Comparison of ENCODE assay signal across 10 cellular contexts in the genomic region with DNA sequence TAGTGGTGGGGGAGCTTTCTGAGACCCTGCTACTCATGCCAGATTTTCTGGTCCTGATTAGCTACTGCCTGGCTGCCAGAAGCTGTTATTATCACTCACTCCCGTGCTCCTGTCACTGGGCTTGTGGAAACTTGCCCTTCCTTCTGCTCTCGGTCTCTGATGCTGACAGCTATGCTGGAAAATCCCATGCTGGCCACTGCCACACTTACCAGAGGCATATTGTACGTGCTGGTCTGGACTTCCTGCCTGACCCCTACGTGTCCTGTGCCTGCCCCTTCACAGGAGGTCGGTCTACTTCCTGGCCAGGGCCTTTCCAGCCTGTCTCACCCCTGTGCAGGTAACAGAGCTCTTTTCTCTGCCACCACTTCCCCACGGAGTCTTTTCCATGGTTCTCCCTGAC.
DNase-seq lines count a peak whose midpoint lies in the region; ATAC-seq, FAIRE-seq and TF ChIP-seq lines count a peak whose summit lies in the region.
"Had no signal": no experiment of that assay in that cellular context is flagged by ENCODE, and none has a peak within 500 bp of the region (broad histone marks: within the 10 kb centered on the region; RNA-seq: fewer than 3 reads in every experiment).

No MANE protein-coding gene starts in this region.

- no peaks in the 10 kb centered on the region for H3K27me3 Mint-ChIP-seq in activated CD8-positive, alpha-beta T cell treated with anti-CD3 and anti-CD28 coated beads, Interleukin-2, amount 10 ng/mL, durations not matched to agents 7 days and 5 days (ENCODE audit: low read depth)
- H3K27me3 Mint-ChIP-seq in activated CD4-positive, alpha-beta memory T cell treated with anti-CD3 and anti-CD28 coated beads for 36 hours, result no peaks in the 10 kb centered on the region
- no peaks in the 10 kb centered on the region for H3K27me3 Mint-ChIP-seq in activated CD4-positive, alpha-beta memory T cell treated with anti-CD3 and anti-CD28 coated beads, Interleukin-2, amount 10 ng/mL, durations not matched to agents 7 days and 5 days
- H3K27me3 Mint-ChIP-seq: brain had no signal

- no peak overlapping the region for H3K4me3 ChIP-seq in fibroblast of lung (replicated peaks in 1 of 4; ENCODE audit: control extremely low read depth in 1 of 4, insufficient read depth in 1 of 4, low read depth in 3 of 4, low read length in 4 of 4)
- no peak overlapping the region for H3K4me3 ChIP-seq in psoas muscle

- no peaks in the 10 kb centered on the region for H3K9me3 Mint-ChIP-seq in activated CD8-positive, alpha-beta T cell treated with anti-CD3 and anti-CD28 coated beads, Interleukin-2, amount 10 ng/mL, durations not matched to agents 7 days and 5 days (ENCODE audit: insufficient read depth)
- peaks cover 2% of the 10 kb centered on the region for H3K9me3 Mint-ChIP-seq in activated CD4-positive, alpha-beta memory T cell treated with anti-CD3 and anti-CD28 coated beads for 36 hours
- peaks cover 2% of the 10 kb centered on the region for H3K9me3 Mint-ChIP-seq in activated CD4-positive, alpha-beta memory T cell treated with anti-CD3 and anti-CD28 coated beads, Interleukin-2, amount 10 ng/mL, durations not matched to agents 7 days and 5 days

- H3K4me1 Mint-ChIP-seq in activated CD8-positive, alpha-beta T cell treated with anti-CD3 and anti-CD28 coated beads, Interleukin-2, amount 10 ng/mL, durations not matched to agents 7 days and 5 days (ENCODE audit: low read depth), result peaks cover 40% of the 10 kb centered on the region
- H3K4me1 Mint-ChIP-seq in activated CD4-positive, alpha-beta memory T cell treated with anti-CD3 and anti-CD28 coated beads for 36 hours (ENCODE audit: low read depth), result peaks cover 31% of the 10 kb centered on the region
- H3K4me1 Mint-ChIP-seq in activated CD4-positive, alpha-beta memory T cell treated with anti-CD3 and anti-CD28 coated beads, Interleukin-2, amount 10 ng/mL, durations not matched to agents 7 days and 5 days, result peaks cover 36% of the 10 kb centered on the region

- H3K27ac Mint-ChIP-seq in activated CD8-positive, alpha-beta T cell treated with anti-CD3 and anti-CD28 coated beads, Interleukin-2, amount 10 ng/mL, durations not matched to agents 7 days and 5 days, result no peak overlapping the region
- H3K27ac Mint-ChIP-seq in activated CD4-positive, alpha-beta memory T cell treated with anti-CD3 and anti-CD28 coated beads for 36 hours, result no peak overlapping the region
- H3K27ac Mint-ChIP-seq in activated CD4-positive, alpha-beta memory T cell treated with anti-CD3 and anti-CD28 coated beads, Interleukin-2, amount 10 ng/mL, durations not matched to agents 7 days and 5 days, result no peak overlapping the region
- H3K27ac Mint-ChIP-seq: brain had no signal

- TF ChIP-seq CTCF in fibroblast of lung (conservative IDR thresholded peaks at IDR 0.05 in 1 of 2, IDR thresholded peaks at IDR 0.05 in 1 of 2; ENCODE audit: low read depth in 1 of 2, low read length in 2 of 2) (no peak), psoas muscle (IDR thresholded peaks at IDR 0.05) (no peak)

- H3K27ac ChIP-seq in fibroblast of lung (ENCODE audit: insufficient read depth, low read length) (no peak overlapping the region), psoas muscle (peak overlapping the region; percentile 64)

- no peak for DNase-seq in GM12892 (ENCODE audit: insufficient read length)
- DNase-seq in NCI-H2171 (lab: John Stamatoyannopoulos, UW), result peak; percentile 81
- no peak for DNase-seq in fibroblast of lung (ENCODE audit: low read depth in 2 of 2)
- DNase-seq in psoas muscle, result no peak
- DNase-seq in activated CD8-positive, alpha-beta T cell treated with anti-CD3 and anti-CD28 coated beads, Interleukin-2, amount 10 ng/mL, durations not matched to agents 7 days and 5 days, result no peak
- no peak for DNase-seq in activated CD4-positive, alpha-beta memory T cell treated with anti-CD3 and anti-CD28 coated beads for 36 hours
- DNase-seq in activated CD4-positive, alpha-beta memory T cell treated with anti-CD3 and anti-CD28 coated beads, Interleukin-2, amount 10 ng/mL, durations not matched to agents 7 days and 5 days, result no peak

- H3K27me3 ChIP-seq in fibroblast of lung (ENCODE audit: control insufficient read depth, insufficient read depth, low read length), result no peaks in the 10 kb centered on the region
- no peaks in the 10 kb centered on the region for H3K27me3 ChIP-seq in psoas muscle (ENCODE audit: insufficient read depth in 3 of 3, low read length in 2 of 3)

- no peak for TF ChIP-seq POLR2A in GM12892 (IDR thresholded peaks at IDR 0.05; ENCODE audit: low read depth, low read length)

- H3K9ac ChIP-seq in fibroblast of lung (ENCODE audit: insufficient read depth, low read length), result no peak overlapping the region

- CTCF ChIA-PET in activated CD8-positive, alpha-beta T cell treated with anti-CD3 and anti-CD28 coated beads, Interleukin-2, amount 10 ng/mL, durations not matched to agents 7 days and 5 days (lab: Charles Lee), result interaction anchor here (1.4 kb wide), 1 partner anchor 17 kb away, joined by 5 read pairs; no protein-coding TSS in a partner anchor
- CTCF ChIA-PET in activated CD4-positive, alpha-beta memory T cell treated with anti-CD3 and anti-CD28 coated beads for 36 hours (lab: Charles Lee), result no interaction called here
- CTCF ChIA-PET in activated CD4-positive, alpha-beta memory T cell treated with anti-CD3 and anti-CD28 coated beads, Interleukin-2, amount 10 ng/mL, durations not matched to agents 7 days and 5 days (lab: Charles Lee), result no interaction called here

- H2AFZ ChIP-seq in fibroblast of lung (ENCODE audit: low read length), result peak overlapping the region; percentile 33

- intact Hi-C loops in psoas muscle (cut with DNase I), result loop anchor here in 1 of 2 donors (10.0 kb wide), 1 partner anchor 409 kb away; a partner anchor contains a TSS
- intact Hi-C loops in activated CD4-positive, alpha-beta memory T cell treated with anti-CD3 and anti-CD28 coated beads for 36 hours (cut with micrococcal nuclease), result loop anchor here (5.0 kb wide), 1 partner anchor 476 kb away; no protein-coding TSS in a partner anchor

- POLR2A ChIA-PET in activated CD8-positive, alpha-beta T cell treated with anti-CD3 and anti-CD28 coated beads, Interleukin-2, amount 10 ng/mL, durations not matched to agents 7 days and 5 days (lab: Charles Lee), result no interaction called here
- POLR2A ChIA-PET in activated CD4-positive, alpha-beta memory T cell treated with anti-CD3 and anti-CD28 coated beads for 36 hours (lab: Charles Lee), result interaction anchor here (0.6 to 0.8 kb wide), 2 partner anchors 13 to 415 kb away, joined by 3 to 4 read pairs; no protein-coding TSS in a partner anchor
- POLR2A ChIA-PET in activated CD4-positive, alpha-beta memory T cell treated with anti-CD3 and anti-CD28 coated beads, Interleukin-2, amount 10 ng/mL, durations not matched to agents 7 days and 5 days (lab: Charles Lee), result interaction anchor here (0.6 kb wide), 1 partner anchor 48 kb away, joined by 3 read pairs; no protein-coding TSS in a partner anchor

- H4K20me1 ChIP-seq in fibroblast of lung (ENCODE audit: control insufficient read depth, extremely low read depth, insufficient read depth, low read length), result no peaks in the 10 kb centered on the region

- 27 to 33% (median 27%) methylated on average over 6 of the region's 6 CpGs for WGBS in psoas muscle, 3 donors

- peaks cover 22% of the 10 kb centered on the region for H3K36me3 Mint-ChIP-seq in activated CD8-positive, alpha-beta T cell treated with anti-CD3 and anti-CD28 coated beads, Interleukin-2, amount 10 ng/mL, durations not matched to agents 7 days and 5 days (ENCODE audit: low read depth)
- H3K36me3 Mint-ChIP-seq in activated CD4-positive, alpha-beta memory T cell treated with anti-CD3 and anti-CD28 coated beads for 36 hours, result peaks cover 5% of the 10 kb centered on the region
- H3K36me3 Mint-ChIP-seq in activated CD4-positive, alpha-beta memory T cell treated with anti-CD3 and anti-CD28 coated beads, Interleukin-2, amount 10 ng/mL, durations not matched to agents 7 days and 5 days (ENCODE audit: low read depth), result peaks cover 16% of the 10 kb centered on the region
- H3K36me3 Mint-ChIP-seq: brain had no signal

- no peaks in the 10 kb centered on the region for H3K79me2 ChIP-seq in fibroblast of lung (ENCODE audit: control insufficient read depth, insufficient read depth, low read length)

- peak in 3 of 4 donors; percentile 24 to 46 (median 27) for ATAC-seq in psoas muscle
- ATAC-seq in activated CD8-positive, alpha-beta T cell treated with anti-CD3 and anti-CD28 coated beads, Interleukin-2, amount 10 ng/mL, durations not matched to agents 7 days and 5 days, result no peak
- ATAC-seq in GM18517 (IDR thresholded peaks at IDR 0.05; ENCODE audit: unreplicated experiment), result no peak
- ATAC-seq: HCT116 had no signal

- H3K9me3 ChIP-seq in fibroblast of lung (ENCODE audit: control insufficient read depth, insufficient read depth, low read depth, low read length) (no peaks in the 10 kb centered on the region), psoas muscle (no peaks in the 10 kb centered on the region)

- H3K36me3 ChIP-seq in fibroblast of lung (ENCODE audit: control insufficient read depth, insufficient read depth, low read length) (no peaks in the 10 kb centered on the region), psoas muscle (ENCODE audit: insufficient read depth in 1 of 2, low read depth in 1 of 2) (no peaks in the 10 kb centered on the region)

- FAIRE-seq in GM12892 (lab: Jason Lieb, UNC), result peak; percentile 85

- no peaks in the 10 kb centered on the region for H3K4me1 ChIP-seq in fibroblast of lung (ENCODE audit: control insufficient read depth, extremely low read depth, insufficient read depth, low read length)
- no peaks in the 10 kb centered on the region for H3K4me1 ChIP-seq in psoas muscle

- no peak overlapping the region for H3K4me3 Mint-ChIP-seq in activated CD8-positive, alpha-beta T cell treated with anti-CD3 and anti-CD28 coated beads, Interleukin-2, amount 10 ng/mL, durations not matched to agents 7 days and 5 days
- no peak overlapping the region for H3K4me3 Mint-ChIP-seq in activated CD4-positive, alpha-beta memory T cell treated with anti-CD3 and anti-CD28 coated beads for 36 hours
- H3K4me3 Mint-ChIP-seq in activated CD4-positive, alpha-beta memory T cell treated with anti-CD3 and anti-CD28 coated beads, Interleukin-2, amount 10 ng/mL, durations not matched to agents 7 days and 5 days, result no peak overlapping the region
- H3K4me3 Mint-ChIP-seq: brain had no signal

- H3K4me2 ChIP-seq in fibroblast of lung (ENCODE audit: extremely low read depth, insufficient read depth, low read length), result no peak overlapping the region

Comparison
In these comparisons a context has a peak if more than half of its experiments do, and no peak if none do; other contexts are left out.
1. ATAC-seq: peak in psoas muscle (3 of 4); none in activated CD8-positive, alpha-beta T cell treated with anti-CD3 and anti-CD28 coated beads, Interleukin-2, amount 10 ng/mL, durations not matched to agents 7 days and 5 days (single experiment) and GM18517 (single experiment).